ENCODE assay signal across 9 cellular contexts in the genomic region with DNA sequence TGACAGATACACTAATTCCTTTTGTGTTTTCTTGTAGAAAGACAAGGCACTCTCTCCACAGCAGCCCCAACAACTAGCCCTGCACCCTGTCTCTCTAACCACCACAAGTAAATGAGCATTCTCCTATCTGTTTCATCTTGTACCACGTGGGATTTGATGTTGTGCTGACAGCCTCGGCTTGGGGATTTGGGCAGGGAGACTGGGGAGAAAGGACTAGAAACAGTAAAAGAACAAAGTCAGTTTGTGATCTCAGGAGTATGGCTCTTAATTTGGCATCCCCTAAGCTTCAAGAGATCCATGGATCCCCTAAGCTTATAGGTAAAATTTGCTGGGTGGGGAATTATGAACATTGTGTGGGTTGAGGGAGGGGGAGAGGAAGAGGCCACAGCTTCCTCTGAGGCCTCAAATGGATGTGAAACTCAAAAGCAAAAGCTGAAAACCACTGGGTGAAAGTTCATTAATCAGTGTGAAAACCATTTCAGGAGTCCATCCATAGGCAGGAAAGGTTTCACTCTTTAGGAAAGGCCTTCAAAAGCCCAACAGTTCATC. TPM values are rescaled to one million over a fixed set of nuclear protein-coding genes. Genes with fewer than 3 reads are reported as not detected.
DNase-seq lines count a peak whose midpoint lies in the region; ATAC-seq, FAIRE-seq and TF ChIP-seq lines count a peak whose summit lies in the region.
"Had no signal": no experiment of that assay in that cellular context is flagged by ENCODE, and none has a peak within 500 bp of the region (broad histone marks: within the 10 kb centered on the region; RNA-seq: fewer than 3 reads in every experiment).

No MANE protein-coding gene starts in this region.

- CTCF ChIA-PET in OCI-LY7 (lab: Charles Lee; ENCODE audit: unreplicated experiment), result interaction anchor here (0.9 to 1.0 kb wide), 2 partner anchors 21 to 24 kb away, joined by 3 to 5 read pairs; no protein-coding TSS in a partner anchor

- DNase-seq in GM12892 (ENCODE audit: insufficient read length) (no peak), OCI-LY7 (ENCODE audit: low spot score) (peak; percentile 54), left lung (no peak), NCI-H2081 (lab: John Stamatoyannopoulos, UW) (no peak), DMS53 treated with DMSO at 0.1 percent for 48 hours (lab: John Stamatoyannopoulos, UW; ENCODE audit: unreplicated experiment) (no peak), C1 segment of cervical spinal cord (lab: John Stamatoyannopoulos, UW) (no peak)

- H3K4me1 ChIP-seq in OCI-LY7 (ENCODE audit: insufficient read depth, low read length, poor library complexity, severe bottlenecking), result peaks cover 30% of the 10 kb centered on the region
- H3K4me1 ChIP-seq in left lung, result peaks cover 0 to 62% of the 10 kb centered on the region in 2 donors

- H3K9me2 ChIP-seq in OCI-LY7 (ENCODE audit: insufficient read depth, low read length), result no peaks in the 10 kb centered on the region

- no peaks in the 10 kb centered on the region for H3K27me3 ChIP-seq in left lung

- no peaks in the 10 kb centered on the region for H4K20me1 ChIP-seq in OCI-LY7 (ENCODE audit: insufficient read depth, low read length)

- H3K9me3 ChIP-seq in OCI-LY7 (ENCODE audit: low read length) (no peaks in the 10 kb centered on the region), left lung (no peaks in the 10 kb centered on the region)

- intact Hi-C loops in OCI-LY7 (cut with micrococcal nuclease; ENCODE audit: unreplicated experiment), result loop anchor here (2.0 kb wide), 1 partner anchor 30 kb away; no protein-coding TSS in a partner anchor
- intact Hi-C loops in left lung (cut with DNase I), result no loop called here

- H2AFZ ChIP-seq in OCI-LY7 (ENCODE audit: low read length), result peak overlapping the region; percentile 49

- H3K4me3 ChIP-seq in OCI-LY7 (ENCODE audit: low read depth, low read length, poor library complexity, severe bottlenecking) (peak overlapping the region; percentile 21), left lung (peak overlapping the region in 1 of 2 donors; percentile 37)

- ATAC-seq in GM21786 (IDR thresholded peaks at IDR 0.05; ENCODE audit: unreplicated experiment) (peak; percentile 71), left lung (peak; percentile 22), HG03457 (IDR thresholded peaks at IDR 0.05; ENCODE audit: unreplicated experiment) (no peak)

- peak; percentile 43; the same call in 1 of the 2 replicates for TF ChIP-seq POLR2A in GM12892 (IDR thresholded peaks at IDR 0.05; ENCODE audit: low read depth, low read length)

- BruUV-seq in OCI-LY7 (replicated peaks; lab: Mats Ljungman, UMichigan), result no TSS peak

- H3K27ac ChIP-seq in OCI-LY7 (ENCODE audit: low read depth, low read length, poor library complexity, severe bottlenecking), result peak overlapping the region; percentile 14
- H3K27ac ChIP-seq in left lung, result peak overlapping the region in 1 of 2 donors; percentile 94

- FAIRE-seq in GM12892 (lab: Jason Lieb, UNC), result peak; percentile 92
- FAIRE-seq: bronchial epithelial cell had no signal

- no peaks in the 10 kb centered on the region for H3K79me2 ChIP-seq in OCI-LY7 (ENCODE audit: insufficient read depth, low read depth, low read length)

- POLR2A ChIA-PET in OCI-LY7 (lab: Charles Lee), result interaction anchor here (0.9 to 1.8 kb wide), 9 partner anchors 9 to 350 kb away, joined by 3 to 9 read pairs (median 4); partner anchors contain the start of genes ADORA3 and TMIGD3

- no peak for TF ChIP-seq CTCF in OCI-LY7 (conservative IDR thresholded peaks at IDR 0.05; ENCODE audit: low read length)
- TF ChIP-seq CTCF in left lung (IDR thresholded peaks at IDR 0.05), result no peak

- H3K36me3 ChIP-seq in OCI-LY7 (ENCODE audit: insufficient read depth, low read length), result no peaks in the 10 kb centered on the region
- H3K36me3 ChIP-seq in left lung, result peaks cover 0 to 18% of the 10 kb centered on the region in 2 donors

- H3K4me2 ChIP-seq in OCI-LY7 (ENCODE audit: low read length), result peak overlapping the region; percentile 69

RNA-seq across cellular contexts. Expression of gene C1orf162, which starts 3.1 kb away (rescaled TPM):
- 1.9 TPM for polyA plus RNA-seq in GM12892 (2012; ENCODE audit: missing spikeins)
- total RNA-seq in OCI-LY7 (2014; rRNA removed; shearing (Covaris generic)), result 0.39 and 1.3 TPM in 2 replicates
- 1.1 and 1.4 TPM in 2 replicates for total RNA-seq in OCI-LY7 (2022)
- 10 to 100 TPM; 29.7 to 94.0 TPM for total RNA-seq in left lung

RNA-seq across cellular contexts. Expression of gene ADORA3, which starts 26.6 kb away (rescaled TPM):
- 0.38 TPM for polyA plus RNA-seq in GM12892 (2012; ENCODE audit: missing spikeins)
- not detected in 2 replicates for total RNA-seq in OCI-LY7 (2014; rRNA removed; shearing (Covaris generic))
- total RNA-seq in OCI-LY7 (2022) (0.17 TPM in 1 of 2 replicates, not detected in the other), left lung (10 to 100 TPM; 10.8 to 11.0 TPM)
- total RNA-seq: bronchial epithelial cell had no signal

RNA-seq across cellular contexts. Expression of gene TMIGD3, which starts 26.6 kb away (rescaled TPM):
- not detected for polyA plus RNA-seq in GM12892 (2012; ENCODE audit: missing spikeins)
- not detected in 2 replicates for total RNA-seq in OCI-LY7 (2014; rRNA removed; shearing (Covaris generic))
- not detected in 2 replicates for total RNA-seq in OCI-LY7 (2022)
- 10 to 100 TPM in 1 of 2 donors, 1 to 10 TPM in 1; 9.0 to 27.0 TPM for total RNA-seq in left lung
- total RNA-seq: bronchial epithelial cell had no signal

RNA-seq across cellular contexts. Expression of gene ATP5PB, which starts 27.6 kb away (rescaled TPM):
- 520 TPM for polyA plus RNA-seq in GM12892 (2012; ENCODE audit: missing spikeins)
- 286 and 291 TPM in 2 replicates for total RNA-seq in OCI-LY7 (2014; rRNA removed; shearing (Covaris generic))
- total RNA-seq in OCI-LY7 (2022) (285 and 303 TPM in 2 replicates), left lung (100 to 1,000 TPM; 180 to 206 TPM)

RNA-seq across cellular contexts. Expression of gene WDR77, which starts 27.8 kb away (rescaled TPM):
- 36.0 TPM for polyA plus RNA-seq in GM12892 (2012; ENCODE audit: missing spikeins)
- 63.0 and 97.3 TPM in 2 replicates for total RNA-seq in OCI-LY7 (2014; rRNA removed; shearing (Covaris generic))
- total RNA-seq in OCI-LY7 (2022) (59.9 and 66.4 TPM in 2 replicates), left lung (10 to 100 TPM; 18.9 to 35.2 TPM)

Comparison
In these comparisons a context has a peak if more than half of its experiments do, and no peak if none do; other contexts are left out.
1. RNA of gene C1orf162, which starts 3.1 kb away (total RNA-seq): 29.7 to 94.0 TPM in left lung; 0.39 to 1.4 TPM in OCI-LY7; every median in the first group is over 10 times any median in the second.
2. RNA of gene ADORA3, which starts 26.6 kb away (total RNA-seq): 10.8 to 11.0 TPM in left lung; 0.17 TPM in OCI-LY7; every median in the first group is over 10 times any median in the second.
3. RNA of gene TMIGD3, which starts 26.6 kb away (total RNA-seq): 9.0 to 27.0 TPM in left lung; not detected in OCI-LY7; every median in the first group is over 4 times any median in the second.